In the genomic region with DNA sequence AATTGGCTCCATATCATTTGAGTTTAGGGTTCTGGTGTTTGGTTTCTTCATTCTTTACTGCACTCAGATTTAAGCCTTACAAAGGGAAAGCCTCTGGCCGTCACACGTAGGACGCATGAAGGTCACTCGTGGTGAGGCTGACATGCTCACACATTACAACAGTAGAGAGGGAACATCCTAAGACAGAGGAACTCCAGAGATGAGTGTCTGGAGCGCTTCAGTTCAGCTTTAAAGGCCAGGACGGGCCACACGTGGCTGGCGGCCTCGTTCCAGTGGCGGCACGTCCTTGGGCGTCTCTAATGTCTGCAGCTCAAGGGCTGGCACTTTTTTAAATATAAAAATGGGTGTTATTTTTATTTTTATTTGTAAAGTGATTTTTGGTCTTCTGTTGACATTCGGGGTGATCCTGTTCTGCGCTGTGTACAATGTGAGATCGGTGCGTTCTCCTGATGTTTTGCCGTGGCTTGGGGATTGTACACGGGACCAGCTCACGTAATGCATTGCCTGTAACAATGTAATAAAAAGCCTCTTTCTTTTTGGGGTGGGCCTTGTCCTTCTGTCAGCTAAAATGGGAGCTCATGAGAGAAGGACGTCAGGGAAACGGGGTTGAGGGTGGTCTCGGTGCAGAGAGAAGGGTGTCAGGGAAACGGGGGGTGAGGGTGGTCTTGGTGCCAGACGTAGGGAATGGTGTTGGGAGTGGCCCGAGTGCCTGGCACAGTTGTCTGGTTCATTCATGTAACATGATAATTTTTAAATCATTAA, we compare ENCODE assay signal across 20 cellular contexts. TPM values are rescaled to one million over a fixed set of nuclear protein-coding genes. Genes with fewer than 3 reads are reported as not detected.
"Had no signal": no experiment of that assay in that cellular context is flagged by ENCODE, and none has a peak within 500 bp of the region (broad histone marks: within the 10 kb centered on the region; RNA-seq: fewer than 3 reads in every experiment).

No MANE protein-coding gene starts in this region.

- H3K79me2 ChIP-seq: parathyroid adenoma had no signal

- H3K27ac Mint-ChIP-seq: activated B cell treated with CpG ODN at 0.5 μM for 24 hours; activated CD8-positive, alpha-beta T cell treated with anti-CD3 and anti-CD28 coated beads, Interleukin-2, amount 10 ng/mL, durations not matched to agents 7 days and 5 days; activated naive CD8-positive, alpha-beta T cell; endodermal cell had no signal

- FAIRE-seq: islet of Langerhans, TTC549 had no signal

- ATAC-seq: activated CD8-positive, alpha-beta T cell treated with anti-CD3 and anti-CD28 coated beads, Interleukin-2, amount 10 ng/mL, durations not matched to agents 7 days and 5 days; left colon had no signal

- H3K9ac ChIP-seq: parathyroid adenoma had no signal

- H3K4me3 Mint-ChIP-seq: activated B cell treated with CpG ODN at 0.5 μM for 24 hours; activated CD8-positive, alpha-beta T cell treated with anti-CD3 and anti-CD28 coated beads, Interleukin-2, amount 10 ng/mL, durations not matched to agents 7 days and 5 days; activated naive CD8-positive, alpha-beta T cell; endodermal cell had no signal

- H3K9me3 Mint-ChIP-seq: activated B cell treated with CpG ODN at 0.5 μM for 24 hours, endodermal cell had no signal

- H3K27me3 Mint-ChIP-seq: activated B cell treated with CpG ODN at 0.5 μM for 24 hours; activated naive CD8-positive, alpha-beta T cell; naive B cell had no signal

- H2AFZ ChIP-seq: parathyroid adenoma had no signal

- H3K4me1 Mint-ChIP-seq: activated B cell treated with CpG ODN at 0.5 μM for 24 hours, endodermal cell had no signal

- H3K4me3 ChIP-seq: dorsolateral prefrontal cortex, transverse colon had no signal

- H3K9me3 ChIP-seq: transverse colon had no signal

- H3K4me1 ChIP-seq: parathyroid adenoma, transverse colon had no signal

- H3K27me3 ChIP-seq: brain microvascular endothelial cell, dorsolateral prefrontal cortex, transverse colon had no signal

- DNase-seq: activated B cell treated with CpG ODN at 0.5 μM for 24 hours; activated CD4-positive, alpha-beta T cell treated with anti-CD3 and anti-CD28 coated beads for 48 hours; activated CD8-positive, alpha-beta memory T cell treated with anti-CD3 and anti-CD28 coated beads, Interleukin-2, amount 50 U/mL, for 4 hours; activated CD8-positive, alpha-beta T cell treated with anti-CD3 and anti-CD28 coated beads, Interleukin-2, amount 10 ng/mL, durations not matched to agents 7 days and 5 days; activated effector memory CD4-positive, alpha-beta T cell treated with anti-CD3 and anti-CD28 coated beads, Interleukin-2, amount 50 U/mL, for 16 hours; activated T-cell treated with anti-CD3 and anti-CD28 coated beads, Interleukin-2, amount 50 U/mL, for 48 hours; amygdala; brain microvascular endothelial cell; dorsolateral prefrontal cortex; left colon; naive B cell; stimulated activated CD4-positive, alpha-beta T cell treated with anti-CD3 and anti-CD28 coated beads, Interleukin-4, amount 100 ng/mL, for 1 hour; stimulated activated naive CD4-positive, alpha-beta T cell; T-helper 2 cell; transverse colon had no signal

- H3K27ac ChIP-seq: brain microvascular endothelial cell, parathyroid adenoma, transverse colon had no signal

RNA-seq across cellular contexts. Expression of a gene that starts 40.9 kb away (rescaled TPM):
- total RNA-seq: activated B cell treated with CpG ODN at 0.5 μM for 24 hours; activated CD8-positive, alpha-beta T cell treated with anti-CD3 and anti-CD28 coated beads, Interleukin-2, amount 10 ng/mL, durations not matched to agents 7 days and 5 days had no signal
